1 cellular context compared by ENCODE assay signal in genomic region chr6:168355716-168356522, GRCh38.
TF ChIP-seq lines count a peak whose summit lies in the region.

No MANE protein-coding gene starts in this region.

TF ChIP-seq in HepG2, 621 proteins besides CTCF, POLR2A, EP300 and RAD21 (continued from another document and continues in another):
- TF ChIP-seq, protein P1, sequence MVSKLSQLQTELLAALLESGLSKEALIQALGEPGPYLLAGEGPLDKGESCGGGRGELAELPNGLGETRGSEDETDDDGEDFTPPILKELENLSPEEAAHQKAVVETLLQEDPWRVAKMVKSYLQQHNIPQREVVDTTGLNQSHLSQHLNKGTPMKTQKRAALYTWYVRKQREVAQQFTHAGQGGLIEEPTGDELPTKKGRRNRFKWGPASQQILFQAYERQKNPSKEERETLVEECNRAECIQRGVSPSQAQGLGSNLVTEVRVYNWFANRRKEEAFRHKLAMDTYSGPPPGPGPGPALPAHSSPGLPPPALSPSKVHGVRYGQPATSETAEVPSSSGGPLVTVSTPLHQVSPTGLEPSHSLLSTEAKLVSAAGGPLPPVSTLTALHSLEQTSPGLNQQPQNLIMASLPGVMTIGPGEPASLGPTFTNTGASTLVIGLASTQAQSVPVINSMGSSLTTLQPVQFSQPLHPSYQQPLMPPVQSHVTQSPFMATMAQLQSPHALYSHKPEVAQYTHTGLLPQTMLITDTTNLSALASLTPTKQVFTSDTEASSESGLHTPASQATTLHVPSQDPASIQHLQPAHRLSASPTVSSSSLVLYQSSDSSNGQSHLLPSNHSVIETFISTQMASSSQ (IDR thresholded peaks at IDR 0.05; ENCODE audit: low read depth), result no peak
- TF ChIP-seq, protein P1 (CRISPR knock-in tag; IDR thresholded peaks at IDR 0.05; ENCODE audit: borderline replicate concordance), result 0 out of 2 replicates have a peak, but pooled peaks have one; percentile 30
- no peak for TF ChIP-seq ATAD3A (CRISPR knock-in tag; IDR thresholded peaks at IDR 0.05)
- TF ChIP-seq ZNF564 (CRISPR knock-in tag; IDR thresholded peaks at IDR 0.05), result no peak
- no peak for TF ChIP-seq ZNF253 (CRISPR knock-in tag; IDR thresholded peaks at IDR 0.05; ENCODE audit: borderline replicate concordance)
- no peak for TF ChIP-seq HDAC1 (CRISPR knock-in tag; IDR thresholded peaks at IDR 0.05)
- peak; percentile 34; the same call in 1 of the 2 replicates for TF ChIP-seq ZNF574 (CRISPR knock-in tag; IDR thresholded peaks at IDR 0.05)
- TF ChIP-seq AGO2 (optimal IDR thresholded peaks at IDR 0.05; ENCODE audit: low read depth, low read length), result no peak
- TF ChIP-seq PATZ1 (CRISPR knock-in tag; IDR thresholded peaks at IDR 0.05), result no peak
- no peak for TF ChIP-seq MAFG (CRISPR knock-in tag; IDR thresholded peaks at IDR 0.05)
- peak; percentile 62; the same call in 1 of the 2 replicates for TF ChIP-seq SP140L (CRISPR knock-in tag; IDR thresholded peaks at IDR 0.05; ENCODE audit: borderline replicate concordance)
- no peak for TF ChIP-seq ZBTB49 (CRISPR knock-in tag; IDR thresholded peaks at IDR 0.05; ENCODE audit: borderline replicate concordance)
- no peak for TF ChIP-seq PLRG1 (conservative IDR thresholded peaks at IDR 0.05)
- TF ChIP-seq U2AF1 (optimal IDR thresholded peaks at IDR 0.05; ENCODE audit: low read depth, low read length), result no peak
- TF ChIP-seq MTF1 (CRISPR knock-in tag; IDR thresholded peaks at IDR 0.05), result no peak
- TF ChIP-seq, protein P2, sequence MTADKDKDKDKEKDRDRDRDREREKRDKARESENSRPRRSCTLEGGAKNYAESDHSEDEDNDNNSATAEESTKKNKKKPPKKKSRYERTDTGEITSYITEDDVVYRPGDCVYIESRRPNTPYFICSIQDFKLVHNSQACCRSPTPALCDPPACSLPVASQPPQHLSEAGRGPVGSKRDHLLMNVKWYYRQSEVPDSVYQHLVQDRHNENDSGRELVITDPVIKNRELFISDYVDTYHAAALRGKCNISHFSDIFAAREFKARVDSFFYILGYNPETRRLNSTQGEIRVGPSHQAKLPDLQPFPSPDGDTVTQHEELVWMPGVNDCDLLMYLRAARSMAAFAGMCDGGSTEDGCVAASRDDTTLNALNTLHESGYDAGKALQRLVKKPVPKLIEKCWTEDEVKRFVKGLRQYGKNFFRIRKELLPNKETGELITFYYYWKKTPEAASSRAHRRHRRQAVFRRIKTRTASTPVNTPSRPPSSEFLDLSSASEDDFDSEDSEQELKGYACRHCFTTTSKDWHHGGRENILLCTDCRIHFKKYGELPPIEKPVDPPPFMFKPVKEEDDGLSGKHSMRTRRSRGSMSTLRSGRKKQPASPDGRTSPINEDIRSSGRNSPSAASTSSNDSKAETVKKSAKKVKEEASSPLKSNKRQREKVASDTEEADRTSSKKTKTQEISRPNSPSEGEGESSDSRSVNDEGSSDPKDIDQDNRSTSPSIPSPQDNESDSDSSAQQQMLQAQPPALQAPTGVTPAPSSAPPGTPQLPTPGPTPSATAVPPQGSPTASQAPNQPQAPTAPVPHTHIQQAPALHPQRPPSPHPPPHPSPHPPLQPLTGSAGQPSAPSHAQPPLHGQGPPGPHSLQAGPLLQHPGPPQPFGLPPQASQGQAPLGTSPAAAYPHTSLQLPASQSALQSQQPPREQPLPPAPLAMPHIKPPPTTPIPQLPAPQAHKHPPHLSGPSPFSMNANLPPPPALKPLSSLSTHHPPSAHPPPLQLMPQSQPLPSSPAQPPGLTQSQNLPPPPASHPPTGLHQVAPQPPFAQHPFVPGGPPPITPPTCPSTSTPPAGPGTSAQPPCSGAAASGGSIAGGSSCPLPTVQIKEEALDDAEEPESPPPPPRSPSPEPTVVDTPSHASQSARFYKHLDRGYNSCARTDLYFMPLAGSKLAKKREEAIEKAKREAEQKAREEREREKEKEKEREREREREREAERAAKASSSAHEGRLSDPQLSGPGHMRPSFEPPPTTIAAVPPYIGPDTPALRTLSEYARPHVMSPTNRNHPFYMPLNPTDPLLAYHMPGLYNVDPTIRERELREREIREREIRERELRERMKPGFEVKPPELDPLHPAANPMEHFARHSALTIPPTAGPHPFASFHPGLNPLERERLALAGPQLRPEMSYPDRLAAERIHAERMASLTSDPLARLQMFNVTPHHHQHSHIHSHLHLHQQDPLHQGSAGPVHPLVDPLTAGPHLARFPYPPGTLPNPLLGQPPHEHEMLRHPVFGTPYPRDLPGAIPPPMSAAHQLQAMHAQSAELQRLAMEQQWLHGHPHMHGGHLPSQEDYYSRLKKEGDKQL (CRISPR knock-in tag; IDR thresholded peaks at IDR 0.05; ENCODE audit: low read depth), result no peak
- no peak for TF ChIP-seq JUNB (CRISPR knock-in tag; IDR thresholded peaks at IDR 0.05; ENCODE audit: borderline replicate concordance)
- TF ChIP-seq, protein P3, sequence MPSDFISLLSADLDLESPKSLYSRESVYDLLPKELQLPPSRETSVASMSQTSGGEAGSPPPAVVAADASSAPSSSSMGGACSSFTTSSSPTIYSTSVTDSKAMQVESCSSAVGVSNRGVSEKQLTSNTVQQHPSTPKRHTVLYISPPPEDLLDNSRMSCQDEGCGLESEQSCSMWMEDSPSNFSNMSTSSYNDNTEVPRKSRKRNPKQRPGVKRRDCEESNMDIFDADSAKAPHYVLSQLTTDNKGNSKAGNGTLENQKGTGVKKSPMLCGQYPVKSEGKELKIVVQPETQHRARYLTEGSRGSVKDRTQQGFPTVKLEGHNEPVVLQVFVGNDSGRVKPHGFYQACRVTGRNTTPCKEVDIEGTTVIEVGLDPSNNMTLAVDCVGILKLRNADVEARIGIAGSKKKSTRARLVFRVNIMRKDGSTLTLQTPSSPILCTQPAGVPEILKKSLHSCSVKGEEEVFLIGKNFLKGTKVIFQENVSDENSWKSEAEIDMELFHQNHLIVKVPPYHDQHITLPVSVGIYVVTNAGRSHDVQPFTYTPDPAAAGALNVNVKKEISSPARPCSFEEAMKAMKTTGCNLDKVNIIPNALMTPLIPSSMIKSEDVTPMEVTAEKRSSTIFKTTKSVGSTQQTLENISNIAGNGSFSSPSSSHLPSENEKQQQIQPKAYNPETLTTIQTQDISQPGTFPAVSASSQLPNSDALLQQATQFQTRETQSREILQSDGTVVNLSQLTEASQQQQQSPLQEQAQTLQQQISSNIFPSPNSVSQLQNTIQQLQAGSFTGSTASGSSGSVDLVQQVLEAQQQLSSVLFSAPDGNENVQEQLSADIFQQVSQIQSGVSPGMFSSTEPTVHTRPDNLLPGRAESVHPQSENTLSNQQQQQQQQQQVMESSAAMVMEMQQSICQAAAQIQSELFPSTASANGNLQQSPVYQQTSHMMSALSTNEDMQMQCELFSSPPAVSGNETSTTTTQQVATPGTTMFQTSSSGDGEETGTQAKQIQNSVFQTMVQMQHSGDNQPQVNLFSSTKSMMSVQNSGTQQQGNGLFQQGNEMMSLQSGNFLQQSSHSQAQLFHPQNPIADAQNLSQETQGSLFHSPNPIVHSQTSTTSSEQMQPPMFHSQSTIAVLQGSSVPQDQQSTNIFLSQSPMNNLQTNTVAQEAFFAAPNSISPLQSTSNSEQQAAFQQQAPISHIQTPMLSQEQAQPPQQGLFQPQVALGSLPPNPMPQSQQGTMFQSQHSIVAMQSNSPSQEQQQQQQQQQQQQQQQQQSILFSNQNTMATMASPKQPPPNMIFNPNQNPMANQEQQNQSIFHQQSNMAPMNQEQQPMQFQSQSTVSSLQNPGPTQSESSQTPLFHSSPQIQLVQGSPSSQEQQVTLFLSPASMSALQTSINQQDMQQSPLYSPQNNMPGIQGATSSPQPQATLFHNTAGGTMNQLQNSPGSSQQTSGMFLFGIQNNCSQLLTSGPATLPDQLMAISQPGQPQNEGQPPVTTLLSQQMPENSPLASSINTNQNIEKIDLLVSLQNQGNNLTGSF (CRISPR knock-in tag; IDR thresholded peaks at IDR 0.05), result peak; percentile 27; the same call in 1 of the 2 replicates
- TF ChIP-seq ZNF562 (CRISPR knock-in tag; IDR thresholded peaks at IDR 0.05; ENCODE audit: borderline replicate concordance), result no peak
- TF ChIP-seq, protein P4, sequence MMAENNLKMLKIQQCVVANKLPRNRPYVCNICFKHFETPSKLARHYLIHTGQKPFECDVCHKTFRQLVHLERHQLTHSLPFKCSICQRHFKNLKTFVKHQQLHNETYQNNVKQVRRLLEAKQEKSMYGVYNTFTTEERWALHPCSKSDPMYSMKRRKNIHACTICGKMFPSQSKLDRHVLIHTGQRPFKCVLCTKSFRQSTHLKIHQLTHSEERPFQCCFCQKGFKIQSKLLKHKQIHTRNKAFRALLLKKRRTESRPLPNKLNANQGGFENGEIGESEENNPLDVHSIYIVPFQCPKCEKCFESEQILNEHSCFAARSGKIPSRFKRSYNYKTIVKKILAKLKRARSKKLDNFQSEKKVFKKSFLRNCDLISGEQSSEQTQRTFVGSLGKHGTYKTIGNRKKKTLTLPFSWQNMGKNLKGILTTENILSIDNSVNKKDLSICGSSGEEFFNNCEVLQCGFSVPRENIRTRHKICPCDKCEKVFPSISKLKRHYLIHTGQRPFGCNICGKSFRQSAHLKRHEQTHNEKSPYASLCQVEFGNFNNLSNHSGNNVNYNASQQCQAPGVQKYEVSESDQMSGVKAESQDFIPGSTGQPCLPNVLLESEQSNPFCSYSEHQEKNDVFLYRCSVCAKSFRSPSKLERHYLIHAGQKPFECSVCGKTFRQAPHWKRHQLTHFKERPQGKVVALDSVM (CRISPR knock-in tag; IDR thresholded peaks at IDR 0.05), result no peak
- no peak for TF ChIP-seq GTF2F1 (IDR thresholded peaks at IDR 0.05; ENCODE audit: low read length)
